In genomic region chr7:101877882-101878591, GRCh38 we compare ENCODE assay signal across 29 cellular contexts.
DNase-seq lines count a peak whose midpoint lies in the region; ATAC-seq, FAIRE-seq and TF ChIP-seq lines count a peak whose summit lies in the region.
"Had no signal": no experiment of that assay in that cellular context is flagged by ENCODE, and none has a peak within 500 bp of the region (broad histone marks: within the 10 kb centered on the region; RNA-seq: fewer than 3 reads in every experiment).

No MANE protein-coding gene starts in this region.

- H3K9me3 ChIP-seq in Caco-2: no peaks in the 10 kb centered on the region
- H3K9me3 ChIP-seq: heart right ventricle, pancreas, suprapubic skin, uterus had no signal

- peaks cover 57% of the 10 kb centered on the region for H3K4me1 Mint-ChIP-seq in Caco-2 (ENCODE audit: low read depth, unreplicated experiment)
- H3K4me1 Mint-ChIP-seq: activated T-helper 17 cell treated with anti-CD3 and anti-CD28 coated beads, Interleukin-2, amount 50 U/mL, for 72 hours had no signal

- peak; percentile 2 for ATAC-seq in esophagus mucosa
- ATAC-seq in HG02973 (IDR thresholded peaks at IDR 0.05; ENCODE audit: unreplicated experiment): no peak
- ATAC-seq: activated CD8-positive, alpha-beta T cell treated with anti-CD3 and anti-CD28 coated beads, Interleukin-2, amount 10 ng/mL, durations not matched to agents 7 days and 5 days; activated T-helper 17 cell treated with anti-CD3 and anti-CD28 coated beads, Interleukin-2, amount 50 U/mL, for 72 hours; heart right ventricle; pancreas had no signal

- peak overlapping the region; percentile 58 for H3K27ac Mint-ChIP-seq in Caco-2 (ENCODE audit: unreplicated experiment)
- H3K27ac Mint-ChIP-seq: activated CD8-positive, alpha-beta T cell treated with anti-CD3 and anti-CD28 coated beads, Interleukin-2, amount 10 ng/mL, durations not matched to agents 7 days and 5 days; activated T-helper 17 cell treated with anti-CD3 and anti-CD28 coated beads, Interleukin-2, amount 50 U/mL, for 72 hours had no signal

- H3K4me3 ChIP-seq in Caco-2 (ENCODE audit: low read depth, low read length): no peak overlapping the region
- H3K4me3 ChIP-seq: heart right ventricle, lung, pancreas, PC-9, suprapubic skin, uterus had no signal

- H3K36me3 Mint-ChIP-seq in Caco-2 (ENCODE audit: insufficient read depth, unreplicated experiment): peaks cover 78% of the 10 kb centered on the region

- CTCF ChIA-PET in Caco-2 (lab: Charles Lee): no interaction called here

- no TSS peak for BruUV-seq in Caco-2 (replicated peaks; lab: Mats Ljungman, UMichigan)

- H3K36me3 ChIP-seq in Caco-2 (ENCODE audit: control insufficient read depth, insufficient read depth, low read length): no peaks in the 10 kb centered on the region; the same call in 1 of the 2 replicates
- H3K36me3 ChIP-seq: brain microvascular endothelial cell, heart right ventricle, pancreas, suprapubic skin, uterus had no signal

- H3K27me3 ChIP-seq in Caco-2 (replicated peaks; ENCODE audit: control insufficient read depth, insufficient read depth, low read length): no peaks in the 10 kb centered on the region
- H3K27me3 ChIP-seq: brain microvascular endothelial cell, heart right ventricle, pancreas, suprapubic skin, uterus had no signal

- TF ChIP-seq CTCF in Caco-2 (IDR thresholded peaks at IDR 0.05; ENCODE audit: insufficient read depth in 1 of 2, low read depth in 1 of 2, low read length in 1 of 2, severe bottlenecking in 1 of 2, unreplicated experiment in 1 of 2): no peak

- intact Hi-C loops in Caco-2 (cut with micrococcal nuclease; ENCODE audit: unreplicated experiment) (no loop called here), posterior vena cava (cut with DNase I) (no loop called here)

- FAIRE-seq in RCC 7860 (lab: Jason Lieb, UNC): no peak
- FAIRE-seq: GM12892, pancreas, small intestine had no signal

- H3K4me1 ChIP-seq in Caco-2: peaks cover 46% of the 10 kb centered on the region

- no peak for DNase-seq in Caco-2
- peak; percentile 75 for DNase-seq in NCI-H69 (lab: John Stamatoyannopoulos, UW)
- DNase-seq in posterior vena cava (ENCODE audit: low spot score): peak; percentile 60
- no peak for DNase-seq in RCC 7860 (ENCODE audit: low spot score)
- DNase-seq in DMS79 (lab: John Stamatoyannopoulos, UW): no peak
- DNase-seq in activated gamma-delta T cell (lab: John Stamatoyannopoulos, UW): no peak
- DNase-seq: activated CD4-positive, alpha-beta T cell treated with anti-CD3 and anti-CD28 coated beads for 4 hours; activated CD8-positive, alpha-beta T cell treated with anti-CD3 and anti-CD28 coated beads, Interleukin-2, amount 10 ng/mL, durations not matched to agents 7 days and 5 days; activated naive CD4-positive, alpha-beta T cell treated with anti-CD3 and anti-CD28 coated beads, Interleukin-2, amount 50 U/mL, for 16 hours; amygdala; brain microvascular endothelial cell; cerebellar nuclear complex; foreskin melanocyte; H7; heart right ventricle; MV-4-11; NCI-H1436; pancreas; SHP77 treated with DMSO at 0.1 percent for 48 hours; small intestine; stimulated activated naive CD4-positive, alpha-beta T cell treated with Interleukin-2 at 50 U/mL for 16 hours; uterus had no signal

- POLR2A ChIA-PET in Caco-2 (lab: Charles Lee): no interaction called here

- no peaks in the 10 kb centered on the region for H3K9me3 Mint-ChIP-seq in Caco-2 (ENCODE audit: unreplicated experiment)
- H3K9me3 Mint-ChIP-seq: activated T-helper 17 cell treated with anti-CD3 and anti-CD28 coated beads, Interleukin-2, amount 50 U/mL, for 72 hours had no signal

- H3K4me3 Mint-ChIP-seq in Caco-2 (ENCODE audit: unreplicated experiment): no peak overlapping the region
- H3K4me3 Mint-ChIP-seq: activated CD8-positive, alpha-beta T cell treated with anti-CD3 and anti-CD28 coated beads, Interleukin-2, amount 10 ng/mL, durations not matched to agents 7 days and 5 days; activated T-helper 17 cell treated with anti-CD3 and anti-CD28 coated beads, Interleukin-2, amount 50 U/mL, for 72 hours had no signal

- H3K27me3 Mint-ChIP-seq in Caco-2 (ENCODE audit: insufficient read depth, unreplicated experiment): no peaks in the 10 kb centered on the region
- H3K27me3 Mint-ChIP-seq: activated T-helper 17 cell treated with anti-CD3 and anti-CD28 coated beads, Interleukin-2, amount 50 U/mL, for 72 hours had no signal

Comparison
In these comparisons a context has a peak if more than half of its experiments do, and no peak if none do; other contexts are left out.
1. DNase-seq: peak in NCI-H69 (single experiment) and posterior vena cava (single experiment); none in Caco-2 (0 of 2), RCC 7860 (single experiment), DMS79 (single experiment) and activated gamma-delta T cell (single experiment).